In the genomic region with DNA sequence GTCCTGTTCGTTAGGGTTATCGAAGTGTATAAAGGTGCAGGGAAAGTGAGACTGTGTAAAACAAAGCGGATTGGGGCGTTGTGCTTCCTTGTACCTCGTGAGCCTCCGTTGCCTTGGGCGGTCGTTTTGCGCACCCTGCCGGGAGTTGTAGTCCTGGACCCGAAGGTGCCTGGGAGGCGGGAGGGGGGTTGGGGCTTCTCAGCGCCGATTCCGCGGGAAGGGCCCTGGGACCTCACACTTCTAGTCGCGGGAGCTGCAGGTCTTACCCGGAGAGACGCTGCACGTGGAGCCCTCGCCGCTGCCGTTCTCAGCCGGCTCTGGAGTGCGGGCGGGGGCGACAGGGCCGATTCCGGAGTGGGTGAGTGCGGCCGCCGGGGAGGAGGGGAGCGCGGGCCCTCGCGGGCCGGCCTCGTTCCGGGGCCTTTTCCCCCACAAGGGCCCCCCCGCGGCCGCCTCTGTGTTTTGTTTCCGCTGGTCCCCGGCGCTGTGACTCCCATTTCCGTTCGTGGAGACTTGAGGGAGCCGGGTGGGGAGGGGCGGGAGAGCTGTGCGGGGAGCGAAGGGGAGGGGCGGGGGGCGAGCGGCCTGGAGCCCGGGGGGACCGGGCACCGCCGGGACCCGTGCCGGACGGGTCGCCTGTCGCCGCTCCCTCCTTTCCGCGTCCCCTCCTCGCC, we compare ENCODE assay signal across 8 cellular contexts. TPM values are rescaled to one million over a fixed set of nuclear protein-coding genes. Genes with fewer than 3 reads are reported as not detected.
DNase-seq lines count a peak whose midpoint lies in the region; ATAC-seq and TF ChIP-seq lines count a peak whose summit lies in the region.

No MANE protein-coding gene starts in this region.

- peak; percentile 72 for DNase-seq in A172 (ENCODE audit: low spot score)
- peak; percentile 87 for DNase-seq in NCI-H2171 treated with DMSO at 0.1 percent for 48 hours (lab: John Stamatoyannopoulos, UW)
- peak; percentile 85 for DNase-seq in activated B cell treated with CpG ODN at 0.5 μM for 24 hours
- peak; percentile 55 to 99 (median 95) for DNase-seq in caudate nucleus (lab: John Stamatoyannopoulos, UW)
- peak; percentile 77 for DNase-seq in inferior parietal cortex (ENCODE audit: extremely low spot score)
- DNase-seq in spleen, result peak; percentile 97

- H3K9me3 Mint-ChIP-seq in activated B cell treated with CpG ODN at 0.5 μM for 24 hours, result no peaks in the 10 kb centered on the region

- H3K27ac Mint-ChIP-seq in activated B cell treated with CpG ODN at 0.5 μM for 24 hours, result peak overlapping the region; percentile 100

- H3K4me1 Mint-ChIP-seq in activated B cell treated with CpG ODN at 0.5 μM for 24 hours, result peaks cover 62% of the 10 kb centered on the region

- CTCF ChIA-PET in activated B cell treated with CpG ODN at 0.5 μM for 24 hours (lab: Charles Lee), result interaction anchor here (1.2 to 1.8 kb wide), 3 partner anchors 127 to 435 kb away, joined by 3 to 11 read pairs (median 3); partner anchors contain the start of gene APP

- peaks cover 31% of the 10 kb centered on the region for H3K36me3 Mint-ChIP-seq in activated B cell treated with CpG ODN at 0.5 μM for 24 hours (ENCODE audit: low read depth)

- POLR2A ChIA-PET in activated B cell treated with CpG ODN at 0.5 μM for 24 hours (lab: Charles Lee), result interaction anchor here (1.0 to 2.2 kb wide), 5 partner anchors 14 to 244 kb away, joined by 3 to 25 read pairs (median 4); partner anchors contain the start of genes JAM2 and MRPL39

- H3K27me3 ChIP-seq in spleen (replicated peaks in 1 of 7), result no peaks in the 10 kb centered on the region

- peak; percentile 46 for TF ChIP-seq POLR2A in GM18526 (IDR thresholded peaks at IDR 0.05; ENCODE audit: extremely low read depth, insufficient read length)
- peak in 1 of 3 donors; percentile 9 for TF ChIP-seq POLR2A in spleen (IDR thresholded peaks at IDR 0.05)

- H3K9me3 ChIP-seq in spleen, result no peaks in the 10 kb centered on the region

- ATAC-seq in HG03066 (IDR thresholded peaks at IDR 0.05; ENCODE audit: low read depth, unreplicated experiment) (peak; percentile 58), activated B cell treated with CpG ODN at 0.5 μM for 24 hours (ENCODE audit: low read depth) (peak; percentile 79)

- intact Hi-C loops in activated B cell treated with CpG ODN at 0.5 μM for 24 hours (cut with micrococcal nuclease), result loop anchor here (1.0 kb wide), 4 partner anchors 248 to 559 kb away; no protein-coding TSS in a partner anchor
- intact Hi-C loops in spleen (cut with DNase I; ENCODE audit: low total_unique reads), result no loop called here

- no peaks in the 10 kb centered on the region for H3K27me3 Mint-ChIP-seq in activated B cell treated with CpG ODN at 0.5 μM for 24 hours

- peaks cover 26 to 84% (median 61%) of the 10 kb centered on the region in 6 donors for H3K4me1 ChIP-seq in spleen

- peak overlapping the region; percentile 79 to 94 (median 89) for H3K4me3 ChIP-seq in spleen

- TF ChIP-seq CTCF in activated B cell treated with CpG ODN at 0.5 μM for 24 hours (IDR thresholded peaks at IDR 0.05) (no peak), spleen (IDR thresholded peaks at IDR 0.05 in 8 of 11, conservative IDR thresholded peaks at IDR 0.05 in 3 of 11) (peak in 5 of 11 experiments; percentile 14 to 39 (median 18))

- WGBS in spleen, 5 donors, result 0 to 1% (median 1%) methylated on average over 29 to 66 of the region's 68 CpGs

- H3K27ac ChIP-seq in caudate nucleus (ENCODE audit: low read depth, low read length), result peak overlapping the region; percentile 100
- H3K27ac ChIP-seq in spleen, result peak overlapping the region; percentile 86 to 99 (median 99)

- peaks cover 0 to 7% (median 3%) of the 10 kb centered on the region in 6 donors for H3K36me3 ChIP-seq in spleen

- peak overlapping the region; percentile 100 for H3K4me3 Mint-ChIP-seq in activated B cell treated with CpG ODN at 0.5 μM for 24 hours

RNA-seq across cellular contexts. Expression of gene GABPA, which starts 0.6 kb away (rescaled TPM):
- total RNA-seq in A172 (2014; rRNA removed; shearing (Covaris generic)), result 33.0 and 34.2 TPM in 2 replicates
- total RNA-seq in activated B cell treated with CpG ODN at 0.5 μM for 24 hours (31.3 and 34.6 TPM in 2 replicates), spleen (10 to 100 TPM; 31.7 to 42.0 (median 33.2) TPM)
- polyA plus RNA-seq in spleen, result 10 to 100 TPM; 11.7 to 15.6 (median 14.5) TPM

RNA-seq across cellular contexts. Expression of gene ATP5PF, which starts 0.7 kb away (rescaled TPM):
- 243 and 247 TPM in 2 replicates for total RNA-seq in A172 (2014; rRNA removed; shearing (Covaris generic))
- 73.9 and 78.3 TPM in 2 replicates for total RNA-seq in activated B cell treated with CpG ODN at 0.5 μM for 24 hours
- 10 to 100 TPM; 53.1 to 89.2 (median 61.4) TPM for total RNA-seq in spleen
- polyA plus RNA-seq in spleen, result 100 to 1,000 TPM; 160 to 252 (median 252) TPM

Comparison
In these comparisons a context has a peak if more than half of its experiments do, and no peak if none do; other contexts are left out.
1. Peak in every context shown above with its lines: DNase-seq, ATAC-seq, H3K4me3 ChIP-seq and H3K27ac ChIP-seq.